2 cellular contexts compared by ENCODE assay signal in genomic region chr5:43465455-43465854, GRCh38. TPM values are rescaled to one million over a fixed set of nuclear protein-coding genes. Genes with fewer than 3 reads are reported as not detected.
"Had no signal": no experiment of that assay in that cellular context is flagged by ENCODE, and none has a peak within 500 bp of the region (broad histone marks: within the 10 kb centered on the region; RNA-seq: fewer than 3 reads in every experiment).

No MANE protein-coding gene starts in this region.

RNA-seq across cellular contexts. Expression of gene C5orf34, which starts 49.5 kb away (rescaled TPM):
- total RNA-seq: ascending aorta had no signal

RNA-seq across cellular contexts. Expression of gene CCL28, which starts 53.3 kb away (rescaled TPM):
- total RNA-seq: ascending aorta, cardiac muscle cell had no signal
- polyA plus RNA-seq: cardiac muscle cell had no signal
